In genomic region chr16:46973457-46974324, GRCh38 we compare ENCODE assay signal across 8 cellular contexts. TPM values are rescaled to one million over a fixed set of nuclear protein-coding genes. Genes with fewer than 3 reads are reported as not detected.
DNase-seq lines count a peak whose midpoint lies in the region; ATAC-seq and TF ChIP-seq lines count a peak whose summit lies in the region.

DNAJA2 (minus strand) TSS chr16:46973674; CDS start chr16:46973572, 102 bp downstream.

- no peaks in the 10 kb centered on the region for H3K9me2 ChIP-seq in PC-3 (replicated peaks; ENCODE audit: low read length)

- no peaks in the 10 kb centered on the region for H3K27me3 ChIP-seq in PC-3 (ENCODE audit: low read length)
- no peaks in the 10 kb centered on the region for H3K27me3 ChIP-seq in muscle layer of colon (ENCODE audit: control insufficient read depth in 1 of 2, insufficient read depth in 2 of 2, low read length in 2 of 2)

- no peaks in the 10 kb centered on the region for H3F3A ChIP-seq in PC-3 (ENCODE audit: low read length, unreplicated experiment)

- H3K27me3 Mint-ChIP-seq in IgD-negative memory B cell, result no peaks in the 10 kb centered on the region
- no peaks in the 10 kb centered on the region for H3K27me3 Mint-ChIP-seq in activated T-cell treated with anti-CD3 and anti-CD28 coated beads, Interleukin-2, amount 50 U/mL, for 24 hours

- TSS peak; percentile 95 for BruUV-seq in PC-3 (replicated peaks; lab: Mats Ljungman, UMichigan)

- peaks cover 17% of the 10 kb centered on the region; the same call in 1 of the 2 replicates for H3K36me3 ChIP-seq in PC-3 (ENCODE audit: low read depth, low read length)
- H3K36me3 ChIP-seq in muscle layer of colon (ENCODE audit: insufficient read depth, low read length), result peaks cover 13% of the 10 kb centered on the region

- no peaks in the 10 kb centered on the region for H3K9me3 Mint-ChIP-seq in IgD-negative memory B cell
- H3K9me3 Mint-ChIP-seq in activated T-cell treated with anti-CD3 and anti-CD28 coated beads, Interleukin-2, amount 50 U/mL, for 24 hours, result no peaks in the 10 kb centered on the region

- peak within 1 kb of the TSS; percentile 87 to 97 (median 94) for H3K4me3 Mint-ChIP-seq in IgD-negative memory B cell
- H3K4me3 Mint-ChIP-seq in activated T-cell treated with anti-CD3 and anti-CD28 coated beads, Interleukin-2, amount 50 U/mL, for 24 hours, result peak within 1 kb of the TSS; percentile 95

- H3K9ac ChIP-seq in PC-3 (ENCODE audit: low read length) (peak within 1 kb of the TSS; percentile 88), muscle layer of colon (ENCODE audit: low read length) (peak within 1 kb of the TSS; percentile 74)

- H3K4me1 ChIP-seq in PC-3 (ENCODE audit: insufficient read depth, low read length) (peaks cover 34% of the 10 kb centered on the region), muscle layer of colon (ENCODE audit: insufficient read depth, low read length) (peaks cover 23% of the 10 kb centered on the region)

- peaks cover 17% of the 10 kb centered on the region; the same call in 1 of the 2 replicates for H4K20me1 ChIP-seq in PC-3 (ENCODE audit: low read length)

- peak within 1 kb of the TSS; percentile 97 for H3K4me2 ChIP-seq in PC-3 (ENCODE audit: low read length)

- no peak for TF ChIP-seq CTCF in PC-3 (conservative IDR thresholded peaks at IDR 0.05; ENCODE audit: low read depth, low read length)

- CTCF ChIA-PET in PC-3 (lab: Charles Lee), result no interaction called here

- H3K4me3 ChIP-seq in PC-3 (ENCODE audit: low read length) (peak within 1 kb of the TSS; percentile 87), muscle layer of colon (ENCODE audit: low read depth in 1 of 2, low read length in 2 of 2) (peak within 1 kb of the TSS; percentile 76 to 90)

- H3K27ac Mint-ChIP-seq in IgD-negative memory B cell, result peak within 1 kb of the TSS; percentile 89 to 99 (median 98)
- peak within 1 kb of the TSS; percentile 99 for H3K27ac Mint-ChIP-seq in activated T-cell treated with anti-CD3 and anti-CD28 coated beads, Interleukin-2, amount 50 U/mL, for 24 hours

- H3K27ac ChIP-seq in PC-3 (ENCODE audit: low read length) (peak within 1 kb of the TSS; percentile 52), muscle layer of colon (ENCODE audit: low read depth, low read length) (peak within 1 kb of the TSS; percentile 99)

- H3K79me2 ChIP-seq in PC-3 (ENCODE audit: low read length), result peaks cover 57% of the 10 kb centered on the region

- intact Hi-C loops in PC-3 (cut with micrococcal nuclease), result loop anchor here (2.0 kb wide), 1 partner anchor 31 kb away; no protein-coding TSS in a partner anchor

- H3K9me3 ChIP-seq in PC-3 (ENCODE audit: low read length), result no peaks in the 10 kb centered on the region
- H3K9me3 ChIP-seq in muscle layer of colon (ENCODE audit: low read length), result no peaks in the 10 kb centered on the region

- ATAC-seq in GM21529 (IDR thresholded peaks at IDR 0.05; ENCODE audit: unreplicated experiment) (peak; percentile 87), PC-3 (peak; percentile 92), esophagus mucosa (peak; percentile 98)

- peaks cover 6% of the 10 kb centered on the region for H3K36me3 Mint-ChIP-seq in IgD-negative memory B cell
- H3K36me3 Mint-ChIP-seq in activated T-cell treated with anti-CD3 and anti-CD28 coated beads, Interleukin-2, amount 50 U/mL, for 24 hours (ENCODE audit: low read depth), result peaks cover 48% of the 10 kb centered on the region

- DNase-seq in DMS153 treated with DMSO at 0.1 percent for 48 hours (lab: John Stamatoyannopoulos, UW; ENCODE audit: unreplicated experiment) (peak; percentile 20), PC-3 (peak; percentile 74)
- DNase-seq in activated T-cell treated with anti-CD3 and anti-CD28 coated beads, Interleukin-2, amount 50 U/mL, for 24 hours, result peak; percentile 96
- DNase-seq in stimulated activated CD8-positive, alpha-beta memory T cell treated with anti-CD3 and anti-CD28 coated beads, Interleukin-7, amount 100 ng/mL, for 1 hour (ENCODE audit: low read depth in 2 of 2), result peak; percentile 80 to 90

- POLR2A ChIA-PET in PC-3 (lab: Charles Lee; ENCODE audit: unreplicated experiment), result no interaction called here

- H2AFZ ChIP-seq in PC-3 (ENCODE audit: low read length), result peak within 1 kb of the TSS; percentile 94

- peaks cover 22 to 40% (median 27%) of the 10 kb centered on the region in 3 donors for H3K4me1 Mint-ChIP-seq in IgD-negative memory B cell
- peaks cover 61% of the 10 kb centered on the region for H3K4me1 Mint-ChIP-seq in activated T-cell treated with anti-CD3 and anti-CD28 coated beads, Interleukin-2, amount 50 U/mL, for 24 hours (ENCODE audit: low read depth)

RNA-seq across cellular contexts. Expression of gene DNAJA2, which starts in this region (rescaled TPM):
- 76.2 TPM for polyA plus RNA-seq in IgD-negative memory B cell
- 44.5 and 57.0 TPM in 2 replicates for total RNA-seq in PC-3 (2014; rRNA removed)
- 44.6 TPM for total RNA-seq in esophagus mucosa

Comparison
In these comparisons a context has a peak if more than half of its experiments do, and no peak if none do; other contexts are left out.
1. Peak in every context shown above with its lines: DNase-seq, ATAC-seq, H3K4me3 ChIP-seq and H3K27ac ChIP-seq.
2. DNase-seq: peak in every context shown above with its lines; median percentile 96 in activated T-cell treated with anti-CD3 and anti-CD28 coated beads, Interleukin-2, amount 50 U/mL, for 24 hours; 85 in stimulated activated CD8-positive, alpha-beta memory T cell treated with anti-CD3 and anti-CD28 coated beads, Interleukin-7, amount 100 ng/mL, for 1 hour; 74 in PC-3; 20 in DMS153 treated with DMSO at 0.1 percent for 48 hours.